In genomic region chr10:21496285-21497176, GRCh38 we compare ENCODE assay signal across 8 cellular contexts. TPM values are rescaled to one million over a fixed set of nuclear protein-coding genes. Genes with fewer than 3 reads are reported as not detected.
A peak's percentile ranks its signal among the peaks of the same experiment; 100 is the strongest.
DNase-seq lines count a peak whose midpoint lies in the region; ATAC-seq and TF ChIP-seq lines count a peak whose summit lies in the region.

No MANE protein-coding gene starts in this region.

- DNase-seq in NCI-H345 (lab: John Stamatoyannopoulos, UW) (peak; percentile 39), NCI-H345 treated with DMSO at 0.1 percent for 48 hours (lab: John Stamatoyannopoulos, UW; ENCODE audit: unreplicated experiment) (no peak), HFF-Myc (ENCODE audit: extremely low read depth, low read depth) (no peak), NCI-H1092 (lab: John Stamatoyannopoulos, UW) (peak; percentile 40), ecto neural progenitor cell (ENCODE audit: low spot score) (peak; percentile 81), lower lobe of right lung (peak; percentile 63)
- peak; percentile 67 for DNase-seq in activated CD4-positive, alpha-beta T cell treated with anti-CD3 and anti-CD28 coated beads for 48 hours
- DNase-seq in stimulated activated naive CD4-positive, alpha-beta T cell (lab: John Stamatoyannopoulos, UW), result peak in 5 of 6 experiments; percentile 18 to 66 (median 49)

- H3K4me3 ChIP-seq in HFF-Myc (replicated peaks; ENCODE audit: low read depth, low read length) (peak overlapping the region; percentile 81), lower lobe of right lung (peak overlapping the region; percentile 79)

- TF ChIP-seq CTCF in HFF-Myc (IDR thresholded peaks at IDR 0.05; ENCODE audit: low read depth, low read length, missing control alignments) (no peak), lower lobe of right lung (IDR thresholded peaks at IDR 0.05) (peak; percentile 20)

- peak; percentile 69 for ATAC-seq in lower lobe of right lung

- H3K27ac ChIP-seq in lower lobe of right lung, result peak overlapping the region; percentile 53

- no peaks in the 10 kb centered on the region for H3K36me3 ChIP-seq in lower lobe of right lung

- H3K27me3 ChIP-seq in lower lobe of right lung (ENCODE audit: low read depth), result peaks cover 33% of the 10 kb centered on the region

- intact Hi-C loops in lower lobe of right lung (cut with DNase I), result loop anchor here (10.0 kb wide), 1 partner anchor 108 kb away; no protein-coding TSS in a partner anchor

- no peaks in the 10 kb centered on the region for H3K9me3 ChIP-seq in lower lobe of right lung

- H3K4me1 ChIP-seq in lower lobe of right lung, result peaks cover 41% of the 10 kb centered on the region

RNA-seq across cellular contexts. Expression of gene SKIDA1, which starts 29.0 kb away (rescaled TPM):
- 0.95 TPM for total RNA-seq in lower lobe of right lung

RNA-seq across cellular contexts. Expression of gene MLLT10, which starts 37.5 kb away (rescaled TPM):
- total RNA-seq in lower lobe of right lung, result 48.8 TPM

Comparison
In these comparisons a context has a peak if more than half of its experiments do, and no peak if none do; other contexts are left out.
1. DNase-seq: peak in NCI-H345 (single experiment), NCI-H1092 (single experiment), activated CD4-positive, alpha-beta T cell treated with anti-CD3 and anti-CD28 coated beads for 48 hours (single experiment), ecto neural progenitor cell (single experiment), lower lobe of right lung (single experiment) and stimulated activated naive CD4-positive, alpha-beta T cell (5 of 6); none in NCI-H345 treated with DMSO at 0.1 percent for 48 hours (single experiment) and HFF-Myc (single experiment).